9 cellular contexts compared by ENCODE assay signal in the genomic region with DNA sequence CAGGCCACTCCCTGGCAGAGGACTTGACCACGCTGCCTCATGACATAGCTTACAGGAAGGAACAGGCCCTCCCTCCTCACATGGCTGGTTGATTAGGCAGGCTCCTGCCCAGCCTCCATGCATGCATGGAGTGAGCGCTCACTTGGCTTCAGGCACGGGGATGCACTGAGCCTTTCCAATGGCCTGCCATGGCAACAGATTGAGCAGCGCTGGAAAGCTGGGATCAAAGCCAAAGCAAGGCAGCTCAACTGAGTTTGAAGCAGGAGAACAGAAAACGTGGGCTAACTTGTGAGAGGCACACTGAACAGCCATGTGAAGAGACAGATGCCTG. TPM values are rescaled to one million over a fixed set of nuclear protein-coding genes. Genes with fewer than 3 reads are reported as not detected.
A peak's percentile ranks its signal among the peaks of the same experiment; 100 is the strongest.
DNase-seq lines count a peak whose midpoint lies in the region; ATAC-seq lines count a peak whose summit lies in the region.
"Had no signal": no experiment of that assay in that cellular context is flagged by ENCODE, and none has a peak within 500 bp of the region (broad histone marks: within the 10 kb centered on the region; RNA-seq: fewer than 3 reads in every experiment).

No MANE protein-coding gene starts in this region.

- H2AFZ ChIP-seq in ACC112 (ENCODE audit: low read length, unreplicated experiment): no peak overlapping the region

- H3K27ac ChIP-seq in ACC112 (ENCODE audit: low read depth, low read length): peak overlapping the region; percentile 44

- H3K36me3 Mint-ChIP-seq in central memory CD8-positive, alpha-beta T cell (ENCODE audit: insufficient read depth): peaks cover 56% of the 10 kb centered on the region

- H3K27me3 Mint-ChIP-seq in central memory CD8-positive, alpha-beta T cell: peaks cover under 1% of the 10 kb centered on the region

- DNase-seq in NCI-H1092 treated with DMSO at 0.1 percent for 48 hours (lab: John Stamatoyannopoulos, UW): peak; percentile 79
- no peak for DNase-seq in central memory CD8-positive, alpha-beta T cell (ENCODE audit: low spot score in 2 of 2)
- no peak for DNase-seq in left lobe of liver (ENCODE audit: low spot score)
- no peak for DNase-seq in NCI-H187 (lab: John Stamatoyannopoulos, UW)
- no peak for DNase-seq in NK-92 treated with Interleukin-12 subunit alpha and Interleukin-12 subunit beta, amount 100 ng/mL, for 24 hours (lab: John Stamatoyannopoulos, UW)

- no peak for ATAC-seq in central memory CD8-positive, alpha-beta T cell (replicated peaks; ENCODE audit: extremely low read depth, poor library complexity, severe bottlenecking)
- ATAC-seq in left lobe of liver (peak; percentile 34), HG03159 (IDR thresholded peaks at IDR 0.05; ENCODE audit: unreplicated experiment) (no peak), GM21390 (IDR thresholded peaks at IDR 0.05; ENCODE audit: unreplicated experiment) (no peak)

- H3K27ac Mint-ChIP-seq in central memory CD8-positive, alpha-beta T cell (ENCODE audit: low read depth): peak overlapping the region; percentile 3

- H3K27me3 ChIP-seq in ACC112 (ENCODE audit: insufficient read depth, low read length): no peaks in the 10 kb centered on the region

- no peaks in the 10 kb centered on the region for H3K4me1 Mint-ChIP-seq in central memory CD8-positive, alpha-beta T cell

- H3K4me3 ChIP-seq in ACC112 (ENCODE audit: low read depth, low read length): no peak overlapping the region

- H3K36me3 ChIP-seq in ACC112 (ENCODE audit: insufficient read depth, low read length): peaks cover 89% of the 10 kb centered on the region

- H3K9me3 Mint-ChIP-seq in central memory CD8-positive, alpha-beta T cell: no peaks in the 10 kb centered on the region

- no peak overlapping the region for H3K4me3 Mint-ChIP-seq in central memory CD8-positive, alpha-beta T cell

- peaks cover 21% of the 10 kb centered on the region for H3K4me1 ChIP-seq in ACC112 (ENCODE audit: control insufficient read depth, insufficient read depth, low read length, unreplicated experiment)

- H3K79me2 ChIP-seq in ACC112 (ENCODE audit: control insufficient read depth, insufficient read depth, low read length, unreplicated experiment): peaks cover 11% of the 10 kb centered on the region

RNA-seq across cellular contexts. Expression of gene GRAMD2A, which starts 5.9 kb away (rescaled TPM):
- not detected for total RNA-seq in left lobe of liver
- total RNA-seq: T-helper 2 cell treated with Interferon-gamma antibody and Interleukin-4, amounts not matched to agents 100 ng/mL and 5 ng/mL, for 36 hours had no signal

RNA-seq across cellular contexts. Expression of gene PKM, which starts 27.5 kb away (rescaled TPM):
- total RNA-seq in left lobe of liver: 31.0 TPM
